In the genomic region with DNA sequence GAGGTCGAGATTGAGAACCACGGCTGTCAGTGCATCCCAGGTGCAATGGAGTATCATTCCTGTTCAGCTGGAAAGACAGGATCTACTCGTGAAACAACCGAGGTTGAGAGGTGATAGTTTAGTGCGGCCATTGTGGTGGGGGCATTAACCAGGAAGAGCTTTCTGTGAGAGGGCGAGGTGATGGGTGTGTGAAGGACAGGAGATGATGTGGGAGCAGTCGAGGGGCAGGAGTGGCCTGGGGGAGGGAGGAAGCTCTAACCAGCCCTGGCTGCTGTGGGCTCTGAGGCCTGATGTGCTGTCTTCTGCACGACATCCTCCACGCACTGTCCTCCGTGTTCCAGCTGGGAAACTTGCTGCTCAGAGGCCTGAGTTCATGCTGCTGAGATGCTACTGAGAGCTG, we compare ENCODE assay signal across 22 cellular contexts. TPM values are rescaled to one million over a fixed set of nuclear protein-coding genes. Genes with fewer than 3 reads are reported as not detected.
A peak's percentile ranks its signal among the peaks of the same experiment; 100 is the strongest.
DNase-seq lines count a peak whose midpoint lies in the region; TF ChIP-seq lines count a peak whose summit lies in the region.
"Had no signal": no experiment of that assay in that cellular context is flagged by ENCODE, and none has a peak within 500 bp of the region (broad histone marks: within the 10 kb centered on the region; RNA-seq: fewer than 3 reads in every experiment).

No MANE protein-coding gene starts in this region.

- no peaks in the 10 kb centered on the region for H3K9me3 Mint-ChIP-seq in neural progenitor cell
- H3K9me3 Mint-ChIP-seq: activated naive CD4-positive, alpha-beta T cell treated with anti-CD3 and anti-CD28 coated beads, Interleukin-2, amount 10 ng/mL, durations not matched to agents 7 days and 5 days; activated T-cell treated with anti-CD3 and anti-CD28 coated beads, Interleukin-2, amount 50 U/mL, for 4 hours; IgD-negative memory B cell; stimulated activated naive CD8-positive, alpha-beta T cell treated with anti-CD3 and anti-CD28 coated beads, Interleukin-15, amount 100 ng/mL, for 72 hours had no signal

- H3K36me3 Mint-ChIP-seq in neural progenitor cell: peaks cover 4% of the 10 kb centered on the region

- no peaks in the 10 kb centered on the region for H3K9me3 ChIP-seq in neural progenitor cell (ENCODE audit: low read depth)
- H3K9me3 ChIP-seq: ascending aorta, upper lobe of right lung had no signal

- H3K9ac ChIP-seq in neural progenitor cell: no peak overlapping the region

- TF ChIP-seq CTCF in NB4 (IDR thresholded peaks at IDR 0.05; ENCODE audit: low read depth, low read length) (no peak), neural progenitor cell (IDR thresholded peaks at IDR 0.05) (no peak)

- H2AFZ ChIP-seq in neural progenitor cell (replicated peaks): no peak overlapping the region

- peaks cover 25% of the 10 kb centered on the region for H4K20me1 ChIP-seq in neural progenitor cell (ENCODE audit: low read depth)

- peaks cover 39% of the 10 kb centered on the region for H3K4me1 Mint-ChIP-seq in neural progenitor cell

- H3K4me2 ChIP-seq in neural progenitor cell: no peak overlapping the region

- H3K79me2 ChIP-seq in neural progenitor cell (ENCODE audit: low read depth): no peaks in the 10 kb centered on the region

- peaks cover 5% of the 10 kb centered on the region for H3K27me3 Mint-ChIP-seq in neural progenitor cell (ENCODE audit: insufficient read depth, low read depth)
- H3K27me3 Mint-ChIP-seq: activated naive CD4-positive, alpha-beta T cell treated with anti-CD3 and anti-CD28 coated beads, Interleukin-2, amount 10 ng/mL, durations not matched to agents 7 days and 5 days; stimulated activated naive CD8-positive, alpha-beta T cell treated with anti-CD3 and anti-CD28 coated beads, Interleukin-15, amount 100 ng/mL, for 72 hours had no signal

- peak overlapping the region; percentile 36 for H3K27ac Mint-ChIP-seq in neural progenitor cell
- H3K27ac Mint-ChIP-seq: activated naive CD4-positive, alpha-beta T cell treated with anti-CD3 and anti-CD28 coated beads, Interleukin-2, amount 10 ng/mL, durations not matched to agents 7 days and 5 days; IgD-negative memory B cell had no signal

- H3K4me3 ChIP-seq in NB4 (ENCODE audit: low read depth, low read length) (no peak overlapping the region), neural progenitor cell (no peak overlapping the region)
- H3K4me3 ChIP-seq: ascending aorta, upper lobe of right lung had no signal

- no peaks in the 10 kb centered on the region for H3K36me3 ChIP-seq in neural progenitor cell

- H3K27me3 ChIP-seq in neural progenitor cell: no peaks in the 10 kb centered on the region
- H3K27me3 ChIP-seq: ascending aorta, upper lobe of right lung had no signal

- peaks cover 9% of the 10 kb centered on the region for H3F3A ChIP-seq in neural progenitor cell (ENCODE audit: low read depth)

- no peak for TF ChIP-seq POLR2A in NB4 (IDR thresholded peaks at IDR 0.05; ENCODE audit: extremely low read depth, insufficient read length)

- peak overlapping the region; percentile 13 for H3K4me3 Mint-ChIP-seq in neural progenitor cell
- H3K4me3 Mint-ChIP-seq: activated naive CD4-positive, alpha-beta T cell treated with anti-CD3 and anti-CD28 coated beads, Interleukin-2, amount 10 ng/mL, durations not matched to agents 7 days and 5 days; activated T-cell treated with anti-CD3 and anti-CD28 coated beads, Interleukin-2, amount 50 U/mL, for 4 hours; IgD-negative memory B cell; stimulated activated naive CD8-positive, alpha-beta T cell treated with anti-CD3 and anti-CD28 coated beads, Interleukin-15, amount 100 ng/mL, for 72 hours had no signal

- peaks cover 8% of the 10 kb centered on the region for H3K4me1 ChIP-seq in neural progenitor cell

- DNase-seq in DMS53 treated with DMSO at 0.1 percent for 48 hours (lab: John Stamatoyannopoulos, UW; ENCODE audit: unreplicated experiment): peak; percentile 41
- DNase-seq in NB4 (ENCODE audit: low read depth): peak; percentile 20
- peak; percentile 41 for DNase-seq in ecto neural progenitor cell (ENCODE audit: low spot score)
- DNase-seq in neural progenitor cell (ENCODE audit: low spot score): no peak
- no peak for DNase-seq in NCI-H187 treated with DMSO at 0.1 percent for 48 hours (lab: John Stamatoyannopoulos, UW)
- no peak for DNase-seq in globus pallidus (ENCODE audit: low spot score)
- no peak for DNase-seq in dermis blood vessel endothelial cell
- DNase-seq: activated CD4-positive, alpha-beta T cell treated with anti-CD3 and anti-CD28 coated beads for 1 hour; activated naive CD4-positive, alpha-beta T cell treated with anti-CD3 and anti-CD28 coated beads, Interleukin-2, amount 10 ng/mL, durations not matched to agents 7 days and 5 days; activated T-cell treated with anti-CD3 and anti-CD28 coated beads, Interleukin-2, amount 50 U/mL, for 4 hours; cerebellar nuclear complex; effector CD4-positive, alpha-beta T cell; EL; NCI-H1694; NCI-H446; small intestine; stimulated activated CD4-positive, alpha-beta T cell treated with anti-CD3 and anti-CD28 coated beads, Interleukin-2, amount 100 ng/mL, for 48 hours; stimulated activated naive CD8-positive, alpha-beta T cell treated with anti-CD3 and anti-CD28 coated beads, Interleukin-15, amount 100 ng/mL, for 72 hours; upper lobe of right lung had no signal

- no peak overlapping the region for H3K27ac ChIP-seq in neural progenitor cell
- H3K27ac ChIP-seq: ascending aorta, upper lobe of right lung had no signal

RNA-seq across cellular contexts. Expression of gene GOSR2, which starts 22.0 kb away (rescaled TPM):
- 29.2 and 33.6 TPM in 2 replicates for total RNA-seq in neural progenitor cell (ENCODE audit: low replicate concordance)
- total RNA-seq in dermis blood vessel endothelial cell: 41.9 and 46.6 TPM in 2 replicates

RNA-seq across cellular contexts. Expression of gene RPRML, which starts 34.1 kb away (rescaled TPM):
- total RNA-seq in neural progenitor cell (ENCODE audit: low replicate concordance) (0.65 TPM in 1 of 2 replicates, not detected in the other), dermis blood vessel endothelial cell (0.09 TPM in 1 of 2 replicates, not detected in the other)
- total RNA-seq: activated T-cell treated with anti-CD3 and anti-CD28 coated beads, Interleukin-2, amount 50 U/mL, for 4 hours; ascending aorta; fibroblast of lung had no signal

Comparison
In these comparisons a context has a peak if more than half of its experiments do, and no peak if none do; other contexts are left out.
1. DNase-seq: peak in DMS53 treated with DMSO at 0.1 percent for 48 hours (single experiment), NB4 (single experiment) and ecto neural progenitor cell (single experiment); none in neural progenitor cell (single experiment), NCI-H187 treated with DMSO at 0.1 percent for 48 hours (single experiment), globus pallidus (single experiment) and dermis blood vessel endothelial cell (single experiment).